ENCODE assay signal across 8 cellular contexts in genomic region chr2:230666885-230667712, GRCh38. TPM values are rescaled to one million over a fixed set of nuclear protein-coding genes. Genes with fewer than 3 reads are reported as not detected.
A peak's percentile ranks its signal among the peaks of the same experiment; 100 is the strongest.
DNase-seq lines count a peak whose midpoint lies in the region; ATAC-seq, FAIRE-seq and TF ChIP-seq lines count a peak whose summit lies in the region.

No MANE protein-coding gene starts in this region.

- H3K4me3 Mint-ChIP-seq in dendritic cell treated with granulocyte-macrophage colony-stimulating factor and Interleukin-4, amounts not matched to agents 40 ng/mL and 50 ng/mL, for 4 days = peak overlapping the region; percentile 39
- peak overlapping the region; percentile 7 for H3K4me3 Mint-ChIP-seq in natural killer cell
- no peak overlapping the region for H3K4me3 Mint-ChIP-seq in endothelial cell (ENCODE audit: unreplicated experiment)

- no peak for TF ChIP-seq CTCF in natural killer cell (IDR thresholded peaks at IDR 0.05)
- TF ChIP-seq CTCF in endothelial cell (IDR thresholded peaks at IDR 0.05; ENCODE audit: unreplicated experiment) = no peak

- H3K27me3 Mint-ChIP-seq in dendritic cell treated with granulocyte-macrophage colony-stimulating factor and Interleukin-4, amounts not matched to agents 40 ng/mL and 50 ng/mL, for 4 days = no peaks in the 10 kb centered on the region
- H3K27me3 Mint-ChIP-seq in natural killer cell (ENCODE audit: low read depth in 2 of 2) (no peaks in the 10 kb centered on the region), endothelial cell (ENCODE audit: unreplicated experiment) (peaks cover 5% of the 10 kb centered on the region)

- TF ChIP-seq POLR2A in GM12892 (IDR thresholded peaks at IDR 0.05; ENCODE audit: low read depth, low read length) = peak; percentile 53

- FAIRE-seq in GM12892 (lab: Jason Lieb, UNC) = peak; percentile 97

- no peak for DNase-seq in GM12892 (ENCODE audit: insufficient read length)
- peak; percentile 69 to 93 for DNase-seq in NOMO-1 (lab: John Stamatoyannopoulos, UW; ENCODE audit: unreplicated experiment in 2 of 2)
- DNase-seq in natural killer cell = no peak
- DNase-seq in endothelial cell (ENCODE audit: low spot score) = no peak
- no peak for DNase-seq in cerebellum (ENCODE audit: low spot score)

- H3K4me1 Mint-ChIP-seq in dendritic cell treated with granulocyte-macrophage colony-stimulating factor and Interleukin-4, amounts not matched to agents 40 ng/mL and 50 ng/mL, for 4 days (ENCODE audit: low read depth) = peaks cover 88% of the 10 kb centered on the region
- peaks cover 60 to 69% of the 10 kb centered on the region in 2 donors for H3K4me1 Mint-ChIP-seq in natural killer cell
- peaks cover 6% of the 10 kb centered on the region for H3K4me1 Mint-ChIP-seq in endothelial cell (ENCODE audit: unreplicated experiment)

- H3K27ac Mint-ChIP-seq in dendritic cell treated with granulocyte-macrophage colony-stimulating factor and Interleukin-4, amounts not matched to agents 40 ng/mL and 50 ng/mL, for 4 days = peak overlapping the region; percentile 89
- H3K27ac Mint-ChIP-seq in natural killer cell = peak overlapping the region in 1 of 2 donors; percentile 68
- no peak overlapping the region for H3K27ac Mint-ChIP-seq in endothelial cell (ENCODE audit: unreplicated experiment)

- intact Hi-C loops in dendritic cell treated with granulocyte-macrophage colony-stimulating factor and Interleukin-4, amounts not matched to agents 40 ng/mL and 50 ng/mL, for 4 days (cut with micrococcal nuclease) = no loop called here
- intact Hi-C loops in natural killer cell (cut with micrococcal nuclease) = no loop called here

- H3K36me3 Mint-ChIP-seq in dendritic cell treated with granulocyte-macrophage colony-stimulating factor and Interleukin-4, amounts not matched to agents 40 ng/mL and 50 ng/mL, for 4 days (ENCODE audit: low read depth) = no peaks in the 10 kb centered on the region
- H3K36me3 Mint-ChIP-seq in natural killer cell (no peaks in the 10 kb centered on the region), endothelial cell (ENCODE audit: low read depth, unreplicated experiment) (no peaks in the 10 kb centered on the region)

- H3K9me3 Mint-ChIP-seq in dendritic cell treated with granulocyte-macrophage colony-stimulating factor and Interleukin-4, amounts not matched to agents 40 ng/mL and 50 ng/mL, for 4 days = no peaks in the 10 kb centered on the region
- H3K9me3 Mint-ChIP-seq in natural killer cell (no peaks in the 10 kb centered on the region), endothelial cell (ENCODE audit: unreplicated experiment) (no peaks in the 10 kb centered on the region)

- ATAC-seq in natural killer cell (no peak), HG03565 (IDR thresholded peaks at IDR 0.05; ENCODE audit: unreplicated experiment) (no peak), HG03097 (IDR thresholded peaks at IDR 0.05; ENCODE audit: low FRiP score, unreplicated experiment) (no peak)

RNA-seq across cellular contexts. Expression of gene CAB39, which starts 45.5 kb away (rescaled TPM):
- 68.8 TPM for polyA plus RNA-seq in GM12892 (2012; ENCODE audit: missing spikeins)
- total RNA-seq in natural killer cell = 10 to 100 TPM; 75.4 to 96.5 (median 90.5) TPM
- 48.7 TPM for total RNA-seq in endothelial cell (ENCODE audit: unreplicated experiment)
- total RNA-seq in cerebellum = 98.3 TPM

Comparison
In these comparisons a context has a peak if more than half of its experiments do, and no peak if none do; other contexts are left out.
1. DNase-seq: peak in NOMO-1 (2 of 2); none in GM12892 (single experiment), natural killer cell (single experiment), endothelial cell (single experiment) and cerebellum (single experiment).